In the genomic region with DNA sequence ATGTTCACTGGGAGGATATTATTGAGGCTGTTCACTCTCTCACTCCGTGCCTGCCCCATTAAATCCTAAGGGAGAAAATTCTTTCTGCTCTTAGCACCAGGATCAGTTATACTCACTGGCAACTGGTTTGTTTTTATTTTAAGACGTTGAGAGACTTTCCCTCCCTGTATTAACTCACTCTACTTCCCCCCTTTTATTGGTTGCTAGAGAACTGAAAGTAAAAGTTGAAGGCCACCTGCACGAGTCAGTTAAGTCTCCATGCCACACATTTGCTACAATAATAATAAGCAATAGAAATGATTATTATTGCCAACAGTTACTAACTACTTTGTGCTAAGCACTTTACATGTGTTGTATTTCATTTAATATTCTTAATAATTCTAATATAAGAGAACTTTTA, we compare ENCODE assay signal across 10 cellular contexts. TPM values are rescaled to one million over a fixed set of nuclear protein-coding genes. Genes with fewer than 3 reads are reported as not detected.
DNase-seq lines count a peak whose midpoint lies in the region; ATAC-seq and TF ChIP-seq lines count a peak whose summit lies in the region.
"Not testable (repeated sequence)": the region's sequence is repeated elsewhere in the genome, so short reads cannot be mapped to it uniquely, and the experiment has no call there.
"Had no signal": no experiment of that assay in that cellular context is flagged by ENCODE, and none has a peak within 500 bp of the region (broad histone marks: within the 10 kb centered on the region; RNA-seq: fewer than 3 reads in every experiment).

No MANE protein-coding gene starts in this region.

- not testable (repeated sequence) for H3K36me3 ChIP-seq in psoas muscle (ENCODE audit: insufficient read depth in 1 of 2, low read depth in 1 of 2)

- H3K9me3 Mint-ChIP-seq in activated naive CD8-positive, alpha-beta T cell treated with anti-CD3 and anti-CD28 coated beads for 36 hours, result not testable (repeated sequence)

- ATAC-seq in GM19328 (IDR thresholded peaks at IDR 0.05; ENCODE audit: unreplicated experiment), result peak; percentile 74
- ATAC-seq in GM21717 (IDR thresholded peaks at IDR 0.05; ENCODE audit: unreplicated experiment), result peak; percentile 79
- ATAC-seq in HG02981 (IDR thresholded peaks at IDR 0.05; ENCODE audit: unreplicated experiment), result peak; percentile 76
- ATAC-seq in HG03565 (IDR thresholded peaks at IDR 0.05; ENCODE audit: unreplicated experiment), result peak; percentile 84
- ATAC-seq in psoas muscle, result not testable (repeated sequence)

- not testable (repeated sequence) for H3K27ac Mint-ChIP-seq in activated naive CD8-positive, alpha-beta T cell treated with anti-CD3 and anti-CD28 coated beads for 36 hours

- not testable (repeated sequence) for H3K36me3 Mint-ChIP-seq in activated naive CD8-positive, alpha-beta T cell treated with anti-CD3 and anti-CD28 coated beads for 36 hours

- intact Hi-C loops in psoas muscle (cut with DNase I), result not testable (repeated sequence)

- peak; percentile 2 for DNase-seq in EH (ENCODE audit: low read depth)
- DNase-seq in OCI-M1 (lab: John Stamatoyannopoulos, UW), result peak; percentile 48
- DNase-seq in activated naive CD8-positive, alpha-beta T cell treated with anti-CD3 and anti-CD28 coated beads for 36 hours; psoas muscle: not testable (repeated sequence)

- not testable (repeated sequence) for H3K27me3 Mint-ChIP-seq in activated naive CD8-positive, alpha-beta T cell treated with anti-CD3 and anti-CD28 coated beads for 36 hours

- H3K4me3 ChIP-seq in psoas muscle, result peak overlapping the region; percentile 25

- H3K27me3 ChIP-seq in psoas muscle (ENCODE audit: insufficient read depth in 3 of 3, low read length in 2 of 3), result not testable (repeated sequence)

- not testable (repeated sequence) for TF ChIP-seq CTCF in psoas muscle (IDR thresholded peaks at IDR 0.05)

- H3K4me1 Mint-ChIP-seq in activated naive CD8-positive, alpha-beta T cell treated with anti-CD3 and anti-CD28 coated beads for 36 hours, result not testable (repeated sequence)

- H3K4me3 Mint-ChIP-seq in activated naive CD8-positive, alpha-beta T cell treated with anti-CD3 and anti-CD28 coated beads for 36 hours, result peak overlapping the region; percentile 61

- not testable (repeated sequence) for H3K4me1 ChIP-seq in psoas muscle

- not testable (repeated sequence) for H3K9me3 ChIP-seq in psoas muscle

- not testable (repeated sequence) for H3K27ac ChIP-seq in psoas muscle

- 10 to 18% (median 16%) methylated on average over 3 of the region's 3 CpGs for WGBS in psoas muscle, 3 donors

RNA-seq across cellular contexts. Expression of a gene that starts 40.5 kb away (rescaled TPM):
- under 1 TPM; 0.56 to 0.62 TPM for total RNA-seq in activated naive CD8-positive, alpha-beta T cell treated with anti-CD3 and anti-CD28 coated beads for 36 hours
- under 1 TPM in 2 of 4 donors, not detected in 2; 0.08 to 0.09 TPM for total RNA-seq in psoas muscle
- under 1 TPM in 1 of 3 donors, not detected in 2; 0.03 TPM for polyA plus RNA-seq in psoas muscle
- total RNA-seq: activated CD4-positive, alpha-beta memory T cell treated with anti-CD3 and anti-CD28 coated beads, Interleukin-2, amount 10 ng/mL, durations not matched to agents 7 days and 5 days; myocyte had no signal
